In genomic region chr6:135173989-135174484, GRCh38 we compare ENCODE assay signal across 1 cellular context.
TF ChIP-seq lines count a peak whose summit lies in the region.

No MANE protein-coding gene starts in this region.

TF ChIP-seq in K562, 482 proteins besides CTCF, POLR2A, EP300 and RAD21:
- TF ChIP-seq SP1 (CRISPR knock-in tag; IDR thresholded peaks at IDR 0.05) (0 out of 2 replicates have a peak, but pooled peaks have one; percentile 14), ZFX (CRISPR knock-in tag; IDR thresholded peaks at IDR 0.05) (peak; percentile 41; the same call in 1 of the 2 replicates), FOXA3 (CRISPR knock-in tag; conservative IDR thresholded peaks at IDR 0.05 in 1 of 2, IDR thresholded peaks at IDR 0.05 in 1 of 2) (0 out of 4 replicates have a peak, but pooled peaks of 1 of the 2 experiments have one; percentile 60), ZNF224 (CRISPR knock-in tag; IDR thresholded peaks at IDR 0.05) (no peak), FOXJ2 (tag; IDR thresholded peaks at IDR 0.05) (peak; percentile 52; the same call in 1 of the 2 replicates), NR1H2 (CRISPR knock-in tag; IDR thresholded peaks at IDR 0.05) (no peak), GABPB2 (CRISPR knock-in tag; conservative IDR thresholded peaks at IDR 0.05) (no peak), FOXA1 (IDR thresholded peaks at IDR 0.05; ENCODE audit: borderline replicate concordance) (no peak)
- TF ChIP-seq, protein P1, sequence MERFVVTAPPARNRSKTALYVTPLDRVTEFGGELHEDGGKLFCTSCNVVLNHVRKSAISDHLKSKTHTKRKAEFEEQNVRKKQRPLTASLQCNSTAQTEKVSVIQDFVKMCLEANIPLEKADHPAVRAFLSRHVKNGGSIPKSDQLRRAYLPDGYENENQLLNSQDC (CRISPR knock-in tag; IDR thresholded peaks at IDR 0.05) = no peak
- TF ChIP-seq, protein P2, sequence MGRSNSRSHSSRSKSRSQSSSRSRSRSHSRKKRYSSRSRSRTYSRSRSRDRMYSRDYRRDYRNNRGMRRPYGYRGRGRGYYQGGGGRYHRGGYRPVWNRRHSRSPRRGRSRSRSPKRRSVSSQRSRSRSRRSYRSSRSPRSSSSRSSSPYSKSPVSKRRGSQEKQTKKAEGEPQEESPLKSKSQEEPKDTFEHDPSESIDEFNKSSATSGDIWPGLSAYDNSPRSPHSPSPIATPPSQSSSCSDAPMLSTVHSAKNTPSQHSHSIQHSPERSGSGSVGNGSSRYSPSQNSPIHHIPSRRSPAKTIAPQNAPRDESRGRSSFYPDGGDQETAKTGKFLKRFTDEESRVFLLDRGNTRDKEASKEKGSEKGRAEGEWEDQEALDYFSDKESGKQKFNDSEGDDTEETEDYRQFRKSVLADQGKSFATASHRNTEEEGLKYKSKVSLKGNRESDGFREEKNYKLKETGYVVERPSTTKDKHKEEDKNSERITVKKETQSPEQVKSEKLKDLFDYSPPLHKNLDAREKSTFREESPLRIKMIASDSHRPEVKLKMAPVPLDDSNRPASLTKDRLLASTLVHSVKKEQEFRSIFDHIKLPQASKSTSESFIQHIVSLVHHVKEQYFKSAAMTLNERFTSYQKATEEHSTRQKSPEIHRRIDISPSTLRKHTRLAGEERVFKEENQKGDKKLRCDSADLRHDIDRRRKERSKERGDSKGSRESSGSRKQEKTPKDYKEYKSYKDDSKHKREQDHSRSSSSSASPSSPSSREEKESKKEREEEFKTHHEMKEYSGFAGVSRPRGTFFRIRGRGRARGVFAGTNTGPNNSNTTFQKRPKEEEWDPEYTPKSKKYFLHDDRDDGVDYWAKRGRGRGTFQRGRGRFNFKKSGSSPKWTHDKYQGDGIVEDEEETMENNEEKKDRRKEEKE (IDR thresholded peaks at IDR 0.05; ENCODE audit: borderline replicate concordance in 1 of 2, control insufficient read depth in 1 of 2, low read depth in 2 of 2, low read length in 1 of 2) = no peak
